In the genomic region with DNA sequence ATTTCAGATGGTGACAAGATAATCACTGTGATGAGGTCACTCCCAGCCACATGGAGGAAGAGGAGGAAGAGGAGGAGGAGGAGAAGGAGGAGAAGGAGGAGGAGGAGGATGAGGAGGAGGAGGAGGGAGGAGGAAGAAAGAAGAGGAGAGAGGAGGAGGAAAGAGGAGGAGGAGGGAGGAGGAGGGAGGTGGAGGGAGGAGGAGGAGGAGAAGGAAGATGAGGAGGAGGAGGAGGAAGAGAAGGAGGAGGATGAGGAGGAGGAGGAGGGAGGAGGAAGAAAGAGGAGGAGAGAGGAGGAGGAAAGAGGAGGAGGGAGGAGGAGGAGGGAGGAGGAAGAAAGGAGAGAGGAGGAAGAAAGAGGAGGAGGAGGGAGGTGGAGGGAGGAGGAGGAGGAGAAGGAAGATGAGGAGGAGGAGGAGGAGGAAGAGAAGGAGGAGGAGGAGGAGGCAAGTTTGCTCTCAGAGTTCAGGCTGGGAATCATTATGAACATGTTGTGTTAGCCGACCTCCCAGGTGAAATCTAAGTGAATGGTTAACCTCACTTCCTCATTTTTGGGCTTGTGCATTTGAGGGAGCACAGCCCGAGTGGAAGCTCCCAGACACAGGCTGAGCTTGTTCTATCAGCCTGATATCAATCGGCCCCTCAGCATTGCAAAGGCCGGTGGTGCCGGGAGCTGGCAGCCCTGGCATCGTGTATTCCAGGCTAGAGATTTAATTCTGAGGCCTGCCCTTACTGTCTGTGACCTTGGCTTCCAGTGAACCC, we compare ENCODE assay signal across 23 cellular contexts.
A peak's percentile ranks its signal among the peaks of the same experiment; 100 is the strongest.
DNase-seq lines count a peak whose midpoint lies in the region; ATAC-seq and TF ChIP-seq lines count a peak whose summit lies in the region.
"Had no signal": no experiment of that assay in that cellular context is flagged by ENCODE, and none has a peak within 500 bp of the region (broad histone marks: within the 10 kb centered on the region; RNA-seq: fewer than 3 reads in every experiment).

No MANE protein-coding gene starts in this region.

- H3K4me1 ChIP-seq in body of pancreas: peaks cover 14% of the 10 kb centered on the region
- peaks cover 11% of the 10 kb centered on the region for H3K4me1 ChIP-seq in parathyroid adenoma
- H3K4me1 ChIP-seq: BE2C, Caco-2, uterus had no signal

- no peaks in the 10 kb centered on the region for H3K27me3 ChIP-seq in body of pancreas
- no peaks in the 10 kb centered on the region for H3K27me3 ChIP-seq in parathyroid adenoma (ENCODE audit: control insufficient read depth, insufficient read depth, low read length)
- H3K27me3 ChIP-seq: BE2C, uterus had no signal

- no peaks in the 10 kb centered on the region for H3K79me2 ChIP-seq in parathyroid adenoma

- no peaks in the 10 kb centered on the region for H3K9me3 ChIP-seq in body of pancreas
- H3K9me3 ChIP-seq in parathyroid adenoma (ENCODE audit: control insufficient read depth, low read length): no peaks in the 10 kb centered on the region
- H3K9me3 ChIP-seq: BE2C, uterus had no signal

- H3K27ac ChIP-seq in body of pancreas (peak overlapping the region in 3 of 4 donors; percentile 74 to 75 (median 74)), parathyroid adenoma (no peak overlapping the region)
- H3K27ac ChIP-seq: GM23248, KMS-11, uterus had no signal

- ATAC-seq in HG03175 (IDR thresholded peaks at IDR 0.05; ENCODE audit: unreplicated experiment): peak; percentile 74
- peak; percentile 92 for ATAC-seq in body of pancreas
- ATAC-seq in HG03571 (IDR thresholded peaks at IDR 0.05; ENCODE audit: unreplicated experiment): no peak

- H3K4me2 ChIP-seq in parathyroid adenoma (ENCODE audit: low read length): no peak overlapping the region
- H3K4me2 ChIP-seq: KMS-11 had no signal

- TF ChIP-seq CTCF in body of pancreas (IDR thresholded peaks at IDR 0.05) (no peak), parathyroid adenoma (IDR thresholded peaks at IDR 0.05) (no peak)

- H3K4me3 ChIP-seq in body of pancreas (no peak overlapping the region), parathyroid adenoma (ENCODE audit: low read depth, low read length) (no peak overlapping the region)
- H3K4me3 ChIP-seq: GM23248, uterus had no signal

- TF ChIP-seq POLR2A in body of pancreas (IDR thresholded peaks at IDR 0.05): peak in 2 of 3 donors; percentile 37 to 53

- intact Hi-C loops in body of pancreas (cut with DNase I): no loop called here

- 36 to 43% methylated on average over 5 to 6 of the region's 6 CpGs for WGBS in body of pancreas, 2 donors

- H2AFZ ChIP-seq in parathyroid adenoma: peak overlapping the region; percentile 41
- H2AFZ ChIP-seq: GM23248 had no signal

- H3K36me3 ChIP-seq in body of pancreas (replicated peaks in 1 of 2; ENCODE audit: insufficient read depth in 1 of 2, low read depth in 2 of 2) (no peaks in the 10 kb centered on the region), parathyroid adenoma (ENCODE audit: control insufficient read depth, insufficient read depth, low read length) (no peaks in the 10 kb centered on the region)
- H3K36me3 ChIP-seq: BE2C, uterus had no signal

- peak; percentile 10 for DNase-seq in NOMO-1 treated with DMSO at 0.1 percent for 48 hours (lab: John Stamatoyannopoulos, UW; ENCODE audit: unreplicated experiment)
- no peak for DNase-seq in NOMO-1 (lab: John Stamatoyannopoulos, UW; ENCODE audit: unreplicated experiment in 2 of 2)
- peak; percentile 45 to 71 (median 61) for DNase-seq in body of pancreas
- DNase-seq in A172 (ENCODE audit: low spot score): no peak
- no peak for DNase-seq in NCI-H446 (lab: John Stamatoyannopoulos, UW)
- DNase-seq: 8988T; activated CD4-positive, alpha-beta T cell treated with anti-CD3 and anti-CD28 coated beads, Interleukin-2, amount 50 U/mL, for 4 hours; activated naive CD4-positive, alpha-beta T cell treated with anti-CD3 and anti-CD28 coated beads for 36 hours; activated T-cell treated with anti-CD3 and anti-CD28 coated beads for 4 hours; aorta; BE2C; foreskin melanocyte; GM23248; NCI-H1092; NCI-H524 treated with DMSO at 0.1 percent for 48 hours; stimulated activated CD8-positive, alpha-beta memory T cell treated with anti-CD3 and anti-CD28 coated beads, Interleukin-4, amount 100 ng/mL, for 48 hours; substantia nigra; uterus had no signal

- H3K9ac ChIP-seq in parathyroid adenoma: no peak overlapping the region
- H3K9ac ChIP-seq: GM23248, KMS-11 had no signal

Comparison
In these comparisons a context has a peak if more than half of its experiments do, and no peak if none do; other contexts are left out.
1. DNase-seq: peak in NOMO-1 treated with DMSO at 0.1 percent for 48 hours (single experiment) and body of pancreas (4 of 4); none in NOMO-1 (0 of 2), A172 (single experiment) and NCI-H446 (0 of 2).